ENCODE assay signal across 23 cellular contexts in the genomic region with DNA sequence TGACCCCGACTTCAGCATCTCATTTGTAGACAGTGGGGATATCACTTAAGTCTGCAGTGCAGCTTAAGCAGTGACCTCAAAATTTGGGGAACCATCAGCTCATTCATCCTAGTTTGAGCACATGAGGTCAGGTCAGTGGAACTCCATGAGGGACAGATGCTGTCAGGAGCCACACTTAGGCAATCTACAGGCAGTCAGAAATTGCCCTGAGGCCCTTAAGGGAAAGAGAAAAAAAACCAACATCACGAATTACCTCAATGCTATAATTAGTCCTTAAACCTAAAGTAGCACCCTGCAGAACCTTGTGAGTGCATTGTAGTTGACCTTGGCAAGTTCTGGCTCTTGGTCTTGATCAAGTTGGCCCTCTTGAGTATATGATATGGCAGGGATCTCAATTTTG. TPM values are rescaled to one million over a fixed set of nuclear protein-coding genes. Genes with fewer than 3 reads are reported as not detected.
DNase-seq lines count a peak whose midpoint lies in the region; ATAC-seq, FAIRE-seq and TF ChIP-seq lines count a peak whose summit lies in the region.
"Had no signal": no experiment of that assay in that cellular context is flagged by ENCODE, and none has a peak within 500 bp of the region (broad histone marks: within the 10 kb centered on the region; RNA-seq: fewer than 3 reads in every experiment).

No MANE protein-coding gene starts in this region.

- no peak overlapping the region for H3K4me2 ChIP-seq in HepG2 (ENCODE audit: low read depth, low read length)

- WGBS in HepG2 (ENCODE audit: low lambda C conversion rate), result 86% methylated on average over 2 of the region's 2 CpGs
- WGBS in right lobe of liver (ENCODE audit: insufficient coverage, low coverage, low lambda C conversion rate, missing lambda C conversion rate), result 86% methylated on average over 2 of the region's 2 CpGs

- intact Hi-C loops in activated CD8-positive, alpha-beta T cell treated with anti-CD3 and anti-CD28 coated beads for 36 hours (cut with micrococcal nuclease), result no loop called here
- intact Hi-C loops in HepG2 (cut with micrococcal nuclease; ENCODE audit: unreplicated experiment), result no loop called here
- intact Hi-C loops in right lobe of liver (cut with DNase I), result no loop called here
- intact Hi-C loops in left ventricle myocardium superior (cut with micrococcal nuclease), result no loop called here

- no peaks in the 10 kb centered on the region for H3K79me2 ChIP-seq in HepG2 (ENCODE audit: insufficient read depth, low read length)

- H3K27ac Mint-ChIP-seq in activated CD8-positive, alpha-beta T cell treated with anti-CD3 and anti-CD28 coated beads, Interleukin-2, amount 10 ng/mL, durations not matched to agents 7 days and 5 days, result no peak overlapping the region
- H3K27ac Mint-ChIP-seq in activated CD8-positive, alpha-beta T cell treated with anti-CD3 and anti-CD28 coated beads for 36 hours, result no peak overlapping the region
- H3K27ac Mint-ChIP-seq: B cell had no signal

- H3K36me3 ChIP-seq in HepG2 (replicated peaks in 1 of 2; ENCODE audit: control insufficient read depth in 1 of 2, insufficient read depth in 2 of 2, low read length in 2 of 2) (peaks cover 65 to 87% of the 10 kb centered on the region in 2 experiments), right lobe of liver (peaks cover 3 to 82% (median 33%) of the 10 kb centered on the region in 4 donors)

- H3K9ac ChIP-seq in HepG2 (ENCODE audit: insufficient read depth, low read depth, low read length), result no peak overlapping the region

- in situ Hi-C loops in HepG2 (cut with HindIII; ENCODE audit: extremely low pct_ligation_motif_present, low pct_unique_long_range_greater_than_20kb), result no loop called here

- H3K9me3 Mint-ChIP-seq in activated CD8-positive, alpha-beta T cell treated with anti-CD3 and anti-CD28 coated beads, Interleukin-2, amount 10 ng/mL, durations not matched to agents 7 days and 5 days (ENCODE audit: insufficient read depth), result no peaks in the 10 kb centered on the region
- no peaks in the 10 kb centered on the region for H3K9me3 Mint-ChIP-seq in activated CD8-positive, alpha-beta T cell treated with anti-CD3 and anti-CD28 coated beads for 36 hours
- H3K9me3 Mint-ChIP-seq: CD4-positive, CD25-positive, alpha-beta regulatory T cell had no signal

- no peaks in the 10 kb centered on the region for H3K27me3 Mint-ChIP-seq in activated CD8-positive, alpha-beta T cell treated with anti-CD3 and anti-CD28 coated beads, Interleukin-2, amount 10 ng/mL, durations not matched to agents 7 days and 5 days (ENCODE audit: low read depth)
- no peaks in the 10 kb centered on the region for H3K27me3 Mint-ChIP-seq in activated CD8-positive, alpha-beta T cell treated with anti-CD3 and anti-CD28 coated beads for 36 hours
- H3K27me3 Mint-ChIP-seq: B cell; CD4-positive, CD25-positive, alpha-beta regulatory T cell had no signal

- no peak overlapping the region for H3K4me3 Mint-ChIP-seq in activated CD8-positive, alpha-beta T cell treated with anti-CD3 and anti-CD28 coated beads, Interleukin-2, amount 10 ng/mL, durations not matched to agents 7 days and 5 days
- no peak overlapping the region for H3K4me3 Mint-ChIP-seq in activated CD8-positive, alpha-beta T cell treated with anti-CD3 and anti-CD28 coated beads for 36 hours
- H3K4me3 Mint-ChIP-seq: B cell; CD4-positive, CD25-positive, alpha-beta regulatory T cell had no signal

- H3K36me3 Mint-ChIP-seq in activated CD8-positive, alpha-beta T cell treated with anti-CD3 and anti-CD28 coated beads, Interleukin-2, amount 10 ng/mL, durations not matched to agents 7 days and 5 days (ENCODE audit: low read depth), result peaks cover 59% of the 10 kb centered on the region
- H3K36me3 Mint-ChIP-seq in activated CD8-positive, alpha-beta T cell treated with anti-CD3 and anti-CD28 coated beads for 36 hours (ENCODE audit: low read depth), result peaks cover 53% of the 10 kb centered on the region

- H3K27ac ChIP-seq in HepG2 (ENCODE audit: extremely low read length, insufficient read depth, low read length) (no peak overlapping the region), right lobe of liver (no peak overlapping the region)
- H3K27ac ChIP-seq: 22Rv1, HL-60 had no signal

- H3K27me3 ChIP-seq in HepG2 (ENCODE audit: control insufficient read depth in 1 of 2, insufficient read depth in 2 of 2, low read length in 2 of 2) (no peaks in the 10 kb centered on the region), right lobe of liver (no peaks in the 10 kb centered on the region)

- H2AFZ ChIP-seq in HepG2 (ENCODE audit: low read length), result no peak overlapping the region

- POLR2A ChIA-PET in activated CD8-positive, alpha-beta T cell treated with anti-CD3 and anti-CD28 coated beads, Interleukin-2, amount 10 ng/mL, durations not matched to agents 7 days and 5 days (lab: Charles Lee), result no interaction called here
- POLR2A ChIA-PET in activated CD8-positive, alpha-beta T cell treated with anti-CD3 and anti-CD28 coated beads for 36 hours (lab: Charles Lee), result interaction anchor here (1.0 kb wide), 1 partner anchor 13 kb away, joined by 3 read pairs; no protein-coding TSS in a partner anchor
- POLR2A ChIA-PET in HepG2 (lab: Yijun Ruan, JAX), result no interaction called here

- TF ChIP-seq EP300 in HepG2 (IDR thresholded peaks at IDR 0.05; ENCODE audit: low read depth in 2 of 2, low read length in 2 of 2) (no peak), HepG2 (CRISPR knock-in tag; IDR thresholded peaks at IDR 0.05; ENCODE audit: borderline replicate concordance) (no peak)

- no TSS peak for BruUV-seq in HepG2 (replicated peaks; lab: Mats Ljungman, UMichigan)

- CTCF ChIA-PET in activated CD8-positive, alpha-beta T cell treated with anti-CD3 and anti-CD28 coated beads, Interleukin-2, amount 10 ng/mL, durations not matched to agents 7 days and 5 days (lab: Charles Lee), result interaction anchor here (0.7 to 1.7 kb wide), 2 partner anchors 12 to 50 kb away, joined by 3 to 4 read pairs; no protein-coding TSS in a partner anchor
- CTCF ChIA-PET in activated CD8-positive, alpha-beta T cell treated with anti-CD3 and anti-CD28 coated beads for 36 hours (lab: Charles Lee), result no interaction called here
- CTCF ChIA-PET in HepG2 (lab: Yijun Ruan, JAX; ENCODE audit: low intra/inter-chr PET ratio, low total read pairs), result no interaction called here

- TF ChIP-seq POLR2A in HepG2 (IDR thresholded peaks at IDR 0.05; ENCODE audit: insufficient read depth in 1 of 2, low read depth in 2 of 2, low read length in 2 of 2), result no peak
- TF ChIP-seq POLR2A in right lobe of liver (IDR thresholded peaks at IDR 0.05), result no peak

- peak; percentile 16 for DNase-seq in activated CD8-positive, alpha-beta T cell treated with anti-CD3 and anti-CD28 coated beads, Interleukin-2, amount 10 ng/mL, durations not matched to agents 7 days and 5 days
- no peak for DNase-seq in activated CD8-positive, alpha-beta T cell treated with anti-CD3 and anti-CD28 coated beads for 36 hours
- no peak for DNase-seq in HepG2 (ENCODE audit: low spot score)
- no peak for DNase-seq in right lobe of liver
- no peak for DNase-seq in left ventricle myocardium superior
- no peak for DNase-seq in NCI-H345 treated with DMSO at 0.1 percent for 48 hours (lab: John Stamatoyannopoulos, UW; ENCODE audit: unreplicated experiment)
- DNase-seq in midbrain (lab: John Stamatoyannopoulos, UW), result no peak
- DNase-seq: CD4-positive, CD25-positive, alpha-beta regulatory T cell; DMS153; DND-41; Karpas-422; NCI-H1105; NCI-H1436 treated with DMSO at 0.1 percent for 48 hours; NCI-H187 treated with DMSO at 0.1 percent for 48 hours; NCI-H446 treated with DMSO at 0.1 percent for 48 hours; NCI-H526; RPMI8226; SHP77 treated with DMSO at 0.1 percent for 48 hours had no signal

- no peak for ATAC-seq in activated CD8-positive, alpha-beta T cell treated with anti-CD3 and anti-CD28 coated beads, Interleukin-2, amount 10 ng/mL, durations not matched to agents 7 days and 5 days
- no peak for ATAC-seq in activated CD8-positive, alpha-beta T cell treated with anti-CD3 and anti-CD28 coated beads for 36 hours
- ATAC-seq in HepG2 (no peak), right lobe of liver (no peak), left ventricle myocardium superior (peak; percentile 88), GM18868 (IDR thresholded peaks at IDR 0.05; ENCODE audit: unreplicated experiment) (no peak)

- no peak for TF ChIP-seq RAD21 in HepG2 (CRISPR knock-in tag; IDR thresholded peaks at IDR 0.05)

- no peak for FAIRE-seq in HepG2 (lab: Jason Lieb, UNC)
- FAIRE-seq: H54 had no signal

- H3K4me3 ChIP-seq in HepG2 (replicated peaks in 1 of 3; ENCODE audit: insufficient read depth in 1 of 3, low read depth in 2 of 3, low read length in 3 of 3), result no peak overlapping the region
- H3K4me3 ChIP-seq in right lobe of liver, result no peak overlapping the region

- H3K4me1 ChIP-seq in HepG2 (ENCODE audit: insufficient read depth, low read length) (peaks cover 16% of the 10 kb centered on the region), right lobe of liver (no peaks in the 10 kb centered on the region)

- no peaks in the 10 kb centered on the region for H3K4me1 Mint-ChIP-seq in activated CD8-positive, alpha-beta T cell treated with anti-CD3 and anti-CD28 coated beads, Interleukin-2, amount 10 ng/mL, durations not matched to agents 7 days and 5 days (ENCODE audit: low read depth)
- H3K4me1 Mint-ChIP-seq in activated CD8-positive, alpha-beta T cell treated with anti-CD3 and anti-CD28 coated beads for 36 hours (ENCODE audit: low read depth), result no peaks in the 10 kb centered on the region

- no peaks in the 10 kb centered on the region for H3K9me3 ChIP-seq in HepG2 (ENCODE audit: low read length)
- no peaks in the 10 kb centered on the region for H3K9me3 ChIP-seq in right lobe of liver

- TF ChIP-seq CTCF in activated CD8-positive, alpha-beta T cell treated with anti-CD3 and anti-CD28 coated beads for 36 hours (IDR thresholded peaks at IDR 0.05), result no peak
- TF ChIP-seq CTCF in HepG2 (CRISPR knock-in tag; IDR thresholded peaks at IDR 0.05), result no peak
- no peak for TF ChIP-seq CTCF in right lobe of liver (IDR thresholded peaks at IDR 0.05)

- no peaks in the 10 kb centered on the region; the same call in 1 of the 2 replicates for H4K20me1 ChIP-seq in HepG2 (ENCODE audit: insufficient read depth, low read length)

RNA-seq across cellular contexts. Expression of gene TMEM74B, which starts 21.1 kb away (rescaled TPM):
- total RNA-seq in activated CD8-positive, alpha-beta T cell treated with anti-CD3 and anti-CD28 coated beads, Interleukin-2, amount 10 ng/mL, durations not matched to agents 7 days and 5 days, result 1 to 10 TPM in 1 of 2 experiments, under 1 TPM in 1; 0.39 to 1.1 TPM
- total RNA-seq in activated CD8-positive, alpha-beta T cell treated with anti-CD3 and anti-CD28 coated beads for 36 hours, result 1 to 10 TPM; 1.8 to 2.2 TPM
- total RNA-seq in HepG2 (2016; rRNA removed; fragmentation: Illumina TruSeq; extraction: Trizol) (2.9 and 4.7 TPM in 2 replicates), right lobe of liver (1 to 10 TPM in 4 of 6 experiments, under 1 TPM in 2; 0.37 to 2.8 (median 1.8) TPM), left ventricle myocardium superior (4.1 TPM)
- total RNA-seq in HepG2 (2016; cell fraction: cytosol; rRNA removed; fragmentation: Illumina TruSeq; extraction: Trizol; ENCODE audit: low read depth), result 3.3 and 3.9 TPM in 2 replicates
- 2.5 and 4.3 TPM in 2 replicates for total RNA-seq in HepG2 (2016; cell fraction: insoluble cytoplasmic fraction; rRNA removed; fragmentation: Illumina TruSeq; extraction: Trizol)
- 4.5 and 5.1 TPM in 2 replicates for total RNA-seq in HepG2 (2016; cell fraction: membrane; rRNA removed; fragmentation: Illumina TruSeq; extraction: Trizol)
- 3.5 and 6.3 TPM in 2 replicates for total RNA-seq in HepG2 (2016; cell fraction: nucleus; rRNA removed; fragmentation: Illumina TruSeq; extraction: Trizol)
- polyA plus RNA-seq in HepG2 (2011; rRNA removed), result 18.4 and 25.0 TPM in 2 replicates
- polyA plus RNA-seq in HepG2 (2011; cell fraction: cytosol; rRNA removed), result 10.2 and 16.1 TPM in 2 replicates
- 136 and 155 TPM in 2 replicates for polyA plus RNA-seq in HepG2 (2011; cell fraction: nucleus; rRNA removed)
- 12.7 and 14.7 TPM in 2 replicates for polyA plus RNA-seq in HepG2 (2012)
- 3.3 and 4.2 TPM in 2 replicates for polyA plus RNA-seq in HepG2 (2016; cell fraction: cytosol; fragmentation: Illumina TruSeq; extraction: Trizol; ENCODE audit: low read depth)
- 2.6 and 2.9 TPM in 2 replicates for polyA plus RNA-seq in HepG2 (2016; cell fraction: insoluble cytoplasmic fraction; fragmentation: Illumina TruSeq; extraction: Trizol; ENCODE audit: low read depth)
- 4.2 and 5.6 TPM in 2 replicates for polyA plus RNA-seq in HepG2 (2016; cell fraction: membrane; fragmentation: Illumina TruSeq; extraction: Trizol; ENCODE audit: low read depth)
- polyA plus RNA-seq in HepG2 (2016; cell fraction: nucleus; fragmentation: Illumina TruSeq; extraction: Trizol; ENCODE audit: insufficient read depth, low read depth), result 11.6 and 13.1 TPM in 2 replicates
- polyA minus RNA-seq in HepG2 (2011; rRNA and poly(A)+ RNA removed; ENCODE audit: low replicate concordance), result 11.3 TPM in 1 of 2 replicates, not detected in the other
- polyA minus RNA-seq in HepG2 (2011; cell fraction: cytosol; rRNA and poly(A)+ RNA removed), result 5.0 and 6.8 TPM in 2 replicates
- polyA minus RNA-seq in HepG2 (2011; cell fraction: nucleus; rRNA and poly(A)+ RNA removed), result 12.4 and 13.4 TPM in 2 replicates
- total RNA-seq: CD4-positive, CD25-positive, alpha-beta regulatory T cell had no signal
- polyA plus RNA-seq: CD4-positive, CD25-positive, alpha-beta regulatory T cell had no signal

RNA-seq across cellular contexts. Expression of gene C20orf202, which starts 39.6 kb away (rescaled TPM):
- total RNA-seq in activated CD8-positive, alpha-beta T cell treated with anti-CD3 and anti-CD28 coated beads, Interleukin-2, amount 10 ng/mL, durations not matched to agents 7 days and 5 days, result not detected
- total RNA-seq in activated CD8-positive, alpha-beta T cell treated with anti-CD3 and anti-CD28 coated beads for 36 hours, result not detected
- total RNA-seq in HepG2 (2016; rRNA removed; fragmentation: Illumina TruSeq; extraction: Trizol), result 0.20 TPM in 2 replicates
- total RNA-seq in HepG2 (2016; cell fraction: cytosol; rRNA removed; fragmentation: Illumina TruSeq; extraction: Trizol; ENCODE audit: low read depth), result 0.18 TPM in 1 of 2 replicates, not detected in the other
- 0.18 and 0.19 TPM in 2 replicates for total RNA-seq in HepG2 (2016; cell fraction: insoluble cytoplasmic fraction; rRNA removed; fragmentation: Illumina TruSeq; extraction: Trizol)
- total RNA-seq in HepG2 (2016; cell fraction: membrane; rRNA removed; fragmentation: Illumina TruSeq; extraction: Trizol), result 0.31 and 0.34 TPM in 2 replicates
- total RNA-seq in HepG2 (2016; cell fraction: nucleus; rRNA removed; fragmentation: Illumina TruSeq; extraction: Trizol), result not detected in 2 replicates
- 0.91 and 1.2 TPM in 2 replicates for polyA plus RNA-seq in HepG2 (2011; rRNA removed)
- polyA plus RNA-seq in HepG2 (2011; cell fraction: cytosol; rRNA removed), result 0.55 and 0.68 TPM in 2 replicates
- 1.9 and 2.2 TPM in 2 replicates for polyA plus RNA-seq in HepG2 (2011; cell fraction: nucleus; rRNA removed)
- polyA plus RNA-seq in HepG2 (2012), result 0.51 and 1.0 TPM in 2 replicates
- 0.15 and 0.26 TPM in 2 replicates for polyA plus RNA-seq in HepG2 (2016; cell fraction: cytosol; fragmentation: Illumina TruSeq; extraction: Trizol; ENCODE audit: low read depth)
- polyA plus RNA-seq in HepG2 (2016; cell fraction: insoluble cytoplasmic fraction; fragmentation: Illumina TruSeq; extraction: Trizol; ENCODE audit: low read depth), result 0.14 and 0.45 TPM in 2 replicates
- polyA plus RNA-seq in HepG2 (2016; cell fraction: membrane; fragmentation: Illumina TruSeq; extraction: Trizol; ENCODE audit: low read depth), result 0.18 and 0.36 TPM in 2 replicates
- polyA plus RNA-seq in HepG2 (2016; cell fraction: nucleus; fragmentation: Illumina TruSeq; extraction: Trizol; ENCODE audit: insufficient read depth, low read depth), result not detected in 2 replicates
- polyA minus RNA-seq in HepG2 (2011; rRNA and poly(A)+ RNA removed; ENCODE audit: low replicate concordance), result 0.14 TPM in 1 of 2 replicates, not detected in the other
- polyA minus RNA-seq in HepG2 (2011; cell fraction: cytosol; rRNA and poly(A)+ RNA removed), result not detected in 2 replicates
- 0.77 and 0.87 TPM in 2 replicates for polyA minus RNA-seq in HepG2 (2011; cell fraction: nucleus; rRNA and poly(A)+ RNA removed)
- under 1 TPM in 1 of 6 experiments, not detected in 5; 0.19 TPM for total RNA-seq in right lobe of liver
- total RNA-seq in left ventricle myocardium superior, result 0.25 TPM
- total RNA-seq: B cell had no signal
- polyA plus RNA-seq: CD4-positive, CD25-positive, alpha-beta regulatory T cell had no signal

RNA-seq across cellular contexts. Expression of gene PSMF1, which starts 45.3 kb away (rescaled TPM):
- 100 to 1,000 TPM; 138 to 150 TPM for total RNA-seq in activated CD8-positive, alpha-beta T cell treated with anti-CD3 and anti-CD28 coated beads, Interleukin-2, amount 10 ng/mL, durations not matched to agents 7 days and 5 days
- total RNA-seq in activated CD8-positive, alpha-beta T cell treated with anti-CD3 and anti-CD28 coated beads for 36 hours, result 100 to 1,000 TPM; 150 to 154 TPM
- total RNA-seq in HepG2 (2016; rRNA removed; fragmentation: Illumina TruSeq; extraction: Trizol) (86.0 and 113 TPM in 2 replicates), right lobe of liver (100 to 1,000 TPM in 5 of 6 experiments, 10 to 100 TPM in 1; 82.5 to 260 (median 116) TPM), left ventricle myocardium superior (130 TPM)
- total RNA-seq in HepG2 (2016; cell fraction: cytosol; rRNA removed; fragmentation: Illumina TruSeq; extraction: Trizol; ENCODE audit: low read depth), result 19.7 and 25.4 TPM in 2 replicates
- total RNA-seq in HepG2 (2016; cell fraction: insoluble cytoplasmic fraction; rRNA removed; fragmentation: Illumina TruSeq; extraction: Trizol), result 84.7 and 89.7 TPM in 2 replicates
- 45.7 and 47.8 TPM in 2 replicates for total RNA-seq in HepG2 (2016; cell fraction: membrane; rRNA removed; fragmentation: Illumina TruSeq; extraction: Trizol)
- total RNA-seq in HepG2 (2016; cell fraction: nucleus; rRNA removed; fragmentation: Illumina TruSeq; extraction: Trizol), result 55.8 and 66.5 TPM in 2 replicates
- polyA plus RNA-seq in HepG2 (2011; rRNA removed), result 82.5 and 90.6 TPM in 2 replicates
- 129 and 230 TPM in 2 replicates for polyA plus RNA-seq in HepG2 (2011; cell fraction: cytosol; rRNA removed)
- polyA plus RNA-seq in HepG2 (2011; cell fraction: nucleus; rRNA removed), result 130 and 163 TPM in 2 replicates
- polyA plus RNA-seq in HepG2 (2012), result 209 and 270 TPM in 2 replicates
- 182 and 186 TPM in 2 replicates for polyA plus RNA-seq in HepG2 (2016; cell fraction: cytosol; fragmentation: Illumina TruSeq; extraction: Trizol; ENCODE audit: low read depth)
- polyA plus RNA-seq in HepG2 (2016; cell fraction: insoluble cytoplasmic fraction; fragmentation: Illumina TruSeq; extraction: Trizol; ENCODE audit: low read depth), result 230 and 306 TPM in 2 replicates
- 158 and 165 TPM in 2 replicates for polyA plus RNA-seq in HepG2 (2016; cell fraction: membrane; fragmentation: Illumina TruSeq; extraction: Trizol; ENCODE audit: low read depth)
- polyA plus RNA-seq in HepG2 (2016; cell fraction: nucleus; fragmentation: Illumina TruSeq; extraction: Trizol; ENCODE audit: insufficient read depth, low read depth), result 135 and 140 TPM in 2 replicates
- polyA minus RNA-seq in HepG2 (2011; rRNA and poly(A)+ RNA removed; ENCODE audit: low replicate concordance), result 31.0 and 97.3 TPM in 2 replicates
- polyA minus RNA-seq in HepG2 (2011; cell fraction: cytosol; rRNA and poly(A)+ RNA removed), result 90.7 and 92.5 TPM in 2 replicates
- 67.6 and 70.3 TPM in 2 replicates for polyA minus RNA-seq in HepG2 (2011; cell fraction: nucleus; rRNA and poly(A)+ RNA removed)
